Comparison of ENCODE assay signal across 29 cellular contexts in genomic region chr16:67167588-67167987, GRCh38.
"Had no signal": no experiment of that assay in that cellular context is flagged by ENCODE, and none has a peak within 500 bp of the region (broad histone marks: within the 10 kb centered on the region; RNA-seq: fewer than 3 reads in every experiment).

No MANE protein-coding gene starts in this region.

- H3K4me3 ChIP-seq: breast epithelium, heart left ventricle, lower lobe of right lung, sigmoid colon, smooth muscle cell, testis, uterus had no signal

- ATAC-seq: activated CD4-positive, CD25-positive, alpha-beta regulatory T cell treated with anti-CD3 and anti-CD28 coated beads, Interleukin-2, amount 50 U/mL, for 24 hours; activated naive CD8-positive, alpha-beta T cell treated with anti-CD3 and anti-CD28 coated beads, Interleukin-2, amount 50 U/mL, for 24 hours; heart left ventricle; left lobe of liver; lower lobe of right lung; natural killer cell treated with Interleukin-12 subunit alpha and Interleukin-12 subunit beta and Interleukin-15 and Interleukin-18, amount 100 ng/mL, for 72 hours had no signal

- H3K36me3 Mint-ChIP-seq: activated naive CD4-positive, alpha-beta T cell treated with anti-CD3 and anti-CD28 coated beads, Interleukin-2, amount 50 U/mL, for 24 hours; natural killer cell treated with Interleukin-12 subunit alpha and Interleukin-12 subunit beta and Interleukin-15 and Interleukin-18, amount 100 ng/mL, for 72 hours; type B pancreatic cell had no signal

- H3K9me3 Mint-ChIP-seq: activated CD4-positive, alpha-beta memory T cell treated with anti-CD3 and anti-CD28 coated beads, Interleukin-2, amount 10 ng/mL, durations not matched to agents 7 days and 5 days; activated CD4-positive, alpha-beta T cell treated with anti-CD3 and anti-CD28 coated beads, Interleukin-2, amount 10 ng/mL, durations not matched to agents 7 days and 5 days; activated naive CD4-positive, alpha-beta T cell treated with anti-CD3 and anti-CD28 coated beads, Interleukin-2, amount 50 U/mL, for 24 hours; activated naive CD8-positive, alpha-beta T cell treated with anti-CD3 and anti-CD28 coated beads, Interleukin-2, amount 50 U/mL, for 24 hours; activated T-cell treated with anti-CD3 and anti-CD28 coated beads, Interleukin-2, amount 50 U/mL, for 24 hours; central memory CD8-positive, alpha-beta T cell; natural killer cell treated with Interleukin-12 subunit alpha and Interleukin-12 subunit beta and Interleukin-15 and Interleukin-18, amount 100 ng/mL, for 72 hours; type B pancreatic cell had no signal

- H3K27ac ChIP-seq: breast epithelium, heart left ventricle, lower lobe of right lung, testis, uterus, VCaP had no signal

- H3K4me2 ChIP-seq: smooth muscle cell had no signal

- H3K27me3 ChIP-seq: breast epithelium, testis, uterus had no signal

- H3K9me3 ChIP-seq: breast epithelium, heart left ventricle, lower lobe of right lung, sigmoid colon, testis, uterus had no signal

- H3K27ac Mint-ChIP-seq: activated CD4-positive, alpha-beta T cell treated with anti-CD3 and anti-CD28 coated beads, Interleukin-2, amount 10 ng/mL, durations not matched to agents 7 days and 5 days; activated naive CD8-positive, alpha-beta T cell treated with anti-CD3 and anti-CD28 coated beads, Interleukin-2, amount 50 U/mL, for 24 hours; activated T-cell treated with anti-CD3 and anti-CD28 coated beads, Interleukin-2, amount 50 U/mL, for 24 hours; progenitor cell of endocrine pancreas; type B pancreatic cell had no signal

- H3K4me3 Mint-ChIP-seq: activated CD4-positive, alpha-beta T cell treated with anti-CD3 and anti-CD28 coated beads, Interleukin-2, amount 10 ng/mL, durations not matched to agents 7 days and 5 days; activated naive CD4-positive, alpha-beta T cell treated with anti-CD3 and anti-CD28 coated beads, Interleukin-2, amount 50 U/mL, for 24 hours; activated naive CD8-positive, alpha-beta T cell treated with anti-CD3 and anti-CD28 coated beads, Interleukin-2, amount 50 U/mL, for 24 hours; activated T-cell treated with anti-CD3 and anti-CD28 coated beads, Interleukin-2, amount 50 U/mL, for 24 hours had no signal

- H3K36me3 ChIP-seq: breast epithelium, heart left ventricle, sigmoid colon, uterus had no signal

- DNase-seq: activated CD4-positive, alpha-beta memory T cell treated with anti-CD3 and anti-CD28 coated beads, Interleukin-2, amount 10 ng/mL, durations not matched to agents 7 days and 5 days; activated CD4-positive, alpha-beta T cell treated with anti-CD3 and anti-CD28 coated beads, Interleukin-2, amount 10 ng/mL, durations not matched to agents 7 days and 5 days; activated CD8-positive, alpha-beta memory T cell treated with anti-CD3 and anti-CD28 coated beads, Interleukin-2, amount 50 U/mL, for 48 hours; activated gamma-delta T cell treated with Interleukin-2 at 50 U/mL for 16 hours; activated naive CD8-positive, alpha-beta T cell treated with anti-CD3 and anti-CD28 coated beads, Interleukin-2, amount 50 U/mL, for 24 hours; activated T-cell treated with anti-CD3 and anti-CD28 coated beads, Interleukin-2, amount 50 U/mL, for 24 hours; dermis blood vessel endothelial cell; effector CD4-positive, alpha-beta T cell; heart left ventricle; kidney glomerular epithelial cell; lower lobe of right lung; mesendoderm; retina; stimulated activated CD4-positive, alpha-beta T cell treated with anti-CD3 and anti-CD28 coated beads, Interleukin-2, amount 100 ng/mL, for 24 hours; stimulated activated naive CD4-positive, alpha-beta T cell treated with Interleukin-2 at 50 U/mL for 16 hours; T-helper 9 cell; testis; uterus had no signal
